In genomic region chr19:29672319-29672932, GRCh38 we compare ENCODE assay signal across 11 cellular contexts. TPM values are rescaled to one million over a fixed set of nuclear protein-coding genes. Genes with fewer than 3 reads are reported as not detected.
DNase-seq lines count a peak whose midpoint lies in the region; ATAC-seq, FAIRE-seq and TF ChIP-seq lines count a peak whose summit lies in the region.
"Had no signal": no experiment of that assay in that cellular context is flagged by ENCODE, and none has a peak within 500 bp of the region (broad histone marks: within the 10 kb centered on the region; RNA-seq: fewer than 3 reads in every experiment).

No MANE protein-coding gene starts in this region.

- no peak for TF ChIP-seq CTCF in esophagus muscularis mucosa (IDR thresholded peaks at IDR 0.05)

- peaks cover 84 to 99% (median 96%) of the 10 kb centered on the region in 4 donors for H3K4me1 ChIP-seq in esophagus muscularis mucosa

- DNase-seq in T-helper 2 cell treated with Interferon-gamma antibody and Interleukin-4, amounts not matched to agents 5 μg/mL and 100 μg/mL, for 36 hours (ENCODE audit: low spot score): no peak
- DNase-seq in T-helper 2 cell (no peak), T-cell (no peak), esophagus muscularis mucosa (ENCODE audit: extremely low spot score) (no peak), RCC 7860 (ENCODE audit: low spot score) (no peak)
- DNase-seq: NCI-H1105 had no signal

- H3K9me3 ChIP-seq in esophagus muscularis mucosa: no peaks in the 10 kb centered on the region

- TF ChIP-seq EP300 in esophagus muscularis mucosa (IDR thresholded peaks at IDR 0.05): no peak

- CTCF ChIA-PET in T-cell (lab: Charles Lee): interaction anchor here (0.8 to 3.0 kb wide), 16 partner anchors 8 to 66 kb away, joined by 3 to 44 read pairs (median 6); partner anchors contain the start of genes C19orf12 (in 1 of the 2) and POP4 (in 1 of the 2)

- 91% methylated on average over 8 of the region's 8 CpGs for WGBS in esophagus muscularis mucosa

- peaks cover 72% of the 10 kb centered on the region for H3K36me3 Mint-ChIP-seq in T-helper 2 cell treated with Interferon-gamma antibody and Interleukin-4, amounts not matched to agents 5 μg/mL and 100 μg/mL, for 36 hours (ENCODE audit: low read depth)
- H3K36me3 Mint-ChIP-seq in T-cell: peaks cover 28% of the 10 kb centered on the region
- H3K36me3 Mint-ChIP-seq in stimulated activated memory B cell treated with anti-CD40 and anti-IgM and Interleukin-4, amounts not matched to agents 10 μg/mL and 1 μg/mL and 100 μg/mL, for 72 hours: peaks cover 27% of the 10 kb centered on the region

- intact Hi-C loops in esophagus muscularis mucosa (cut with DNase I): no loop called here

- H3K4me3 ChIP-seq in esophagus muscularis mucosa: no peak overlapping the region
- H3K4me3 ChIP-seq: cardiac muscle cell had no signal

- FAIRE-seq in RCC 7860 (lab: Jason Lieb, UNC): no peak

- POLR2A ChIA-PET in T-cell (lab: Charles Lee): interaction anchor here (0.6 to 1.6 kb wide), 10 partner anchors 9 to 1542 kb away, joined by 3 to 14 read pairs (median 4); partner anchors contain the start of gene POP4 (in 1 of the 2)

- ATAC-seq in T-cell (replicated peaks in 1 of 4): no peak
- no peak for ATAC-seq in stimulated activated memory B cell treated with anti-CD40 and anti-IgM and Interleukin-4, amounts not matched to agents 10 μg/mL and 1 μg/mL and 100 μg/mL, for 72 hours
- ATAC-seq in GM21526 (IDR thresholded peaks at IDR 0.05; ENCODE audit: low FRiP score, unreplicated experiment): no peak
- ATAC-seq in HG02610 (IDR thresholded peaks at IDR 0.05; ENCODE audit: unreplicated experiment): no peak

- H3K4me1 Mint-ChIP-seq in T-helper 2 cell treated with Interferon-gamma antibody and Interleukin-4, amounts not matched to agents 5 μg/mL and 100 μg/mL, for 36 hours (ENCODE audit: low read depth): peaks cover 65% of the 10 kb centered on the region
- H3K4me1 Mint-ChIP-seq in T-cell: peaks cover 82 to 96% (median 94%) of the 10 kb centered on the region in 3 donors
- peaks cover 68% of the 10 kb centered on the region for H3K4me1 Mint-ChIP-seq in stimulated activated memory B cell treated with anti-CD40 and anti-IgM and Interleukin-4, amounts not matched to agents 10 μg/mL and 1 μg/mL and 100 μg/mL, for 72 hours

- H3K9me3 Mint-ChIP-seq in T-helper 2 cell treated with Interferon-gamma antibody and Interleukin-4, amounts not matched to agents 5 μg/mL and 100 μg/mL, for 36 hours: no peaks in the 10 kb centered on the region
- H3K9me3 Mint-ChIP-seq in T-cell: no peaks in the 10 kb centered on the region
- no peaks in the 10 kb centered on the region for H3K9me3 Mint-ChIP-seq in stimulated activated memory B cell treated with anti-CD40 and anti-IgM and Interleukin-4, amounts not matched to agents 10 μg/mL and 1 μg/mL and 100 μg/mL, for 72 hours

- H3K27ac Mint-ChIP-seq in T-helper 2 cell treated with Interferon-gamma antibody and Interleukin-4, amounts not matched to agents 5 μg/mL and 100 μg/mL, for 36 hours: peak overlapping the region; percentile 93
- H3K27ac Mint-ChIP-seq in T-cell: peak overlapping the region; percentile 95 to 97
- peak overlapping the region; percentile 87 for H3K27ac Mint-ChIP-seq in stimulated activated memory B cell treated with anti-CD40 and anti-IgM and Interleukin-4, amounts not matched to agents 10 μg/mL and 1 μg/mL and 100 μg/mL, for 72 hours

- H3K27me3 ChIP-seq in esophagus muscularis mucosa: no peaks in the 10 kb centered on the region
- H3K27me3 ChIP-seq: cardiac muscle cell had no signal

- TF ChIP-seq POLR2A in esophagus muscularis mucosa (IDR thresholded peaks at IDR 0.05; ENCODE audit: low read depth): no peak

- peak overlapping the region; percentile 52 to 65 (median 63) for H3K27ac ChIP-seq in esophagus muscularis mucosa (replicated peaks in 1 of 4)
- H3K27ac ChIP-seq: 22Rv1, cardiac muscle cell had no signal

- peaks cover 20 to 48% (median 41%) of the 10 kb centered on the region in 4 donors for H3K36me3 ChIP-seq in esophagus muscularis mucosa
- H3K36me3 ChIP-seq: cardiac muscle cell had no signal

- H3K4me3 Mint-ChIP-seq in T-helper 2 cell treated with Interferon-gamma antibody and Interleukin-4, amounts not matched to agents 5 μg/mL and 100 μg/mL, for 36 hours: peak overlapping the region; percentile 92
- peak overlapping the region; percentile 58 to 89 (median 62) for H3K4me3 Mint-ChIP-seq in T-cell
- H3K4me3 Mint-ChIP-seq in stimulated activated memory B cell treated with anti-CD40 and anti-IgM and Interleukin-4, amounts not matched to agents 10 μg/mL and 1 μg/mL and 100 μg/mL, for 72 hours: peak overlapping the region; percentile 24

- no peaks in the 10 kb centered on the region for H3K27me3 Mint-ChIP-seq in T-helper 2 cell treated with Interferon-gamma antibody and Interleukin-4, amounts not matched to agents 5 μg/mL and 100 μg/mL, for 36 hours (ENCODE audit: low read depth)
- no peaks in the 10 kb centered on the region for H3K27me3 Mint-ChIP-seq in T-cell
- H3K27me3 Mint-ChIP-seq in stimulated activated memory B cell treated with anti-CD40 and anti-IgM and Interleukin-4, amounts not matched to agents 10 μg/mL and 1 μg/mL and 100 μg/mL, for 72 hours: no peaks in the 10 kb centered on the region

RNA-seq across cellular contexts. Expression of gene PLEKHF1, which starts 7.2 kb away (rescaled TPM):
- total RNA-seq in T-cell: 10 to 100 TPM; 13.2 to 42.6 (median 34.5) TPM
- 10 to 100 TPM; 27.4 to 58.6 (median 36.1) TPM for total RNA-seq in esophagus muscularis mucosa

RNA-seq across cellular contexts. Expression of gene C19orf12, which starts 42.6 kb away (rescaled TPM):
- 10 to 100 TPM; 25.1 to 38.7 (median 34.2) TPM for total RNA-seq in T-cell
- total RNA-seq in esophagus muscularis mucosa: 10 to 100 TPM; 27.0 to 52.9 (median 38.9) TPM

Comparison
In these comparisons a context has a peak if more than half of its experiments do, and no peak if none do; other contexts are left out.
1. H3K4me3 Mint-ChIP-seq: peak in every context shown above with its lines; median percentile 92 in T-helper 2 cell treated with Interferon-gamma antibody and Interleukin-4, amounts not matched to agents 5 μg/mL and 100 μg/mL, for 36 hours; 62 in T-cell; 24 in stimulated activated memory B cell treated with anti-CD40 and anti-IgM and Interleukin-4, amounts not matched to agents 10 μg/mL and 1 μg/mL and 100 μg/mL, for 72 hours.